8 cellular contexts compared by ENCODE assay signal in genomic region chr6:12637960-12638641, GRCh38.
A peak's percentile ranks its signal among the peaks of the same experiment; 100 is the strongest.
DNase-seq lines count a peak whose midpoint lies in the region; ATAC-seq, FAIRE-seq and TF ChIP-seq lines count a peak whose summit lies in the region.

No MANE protein-coding gene starts in this region.

- no peaks in the 10 kb centered on the region for H4K20me1 ChIP-seq in endothelial cell of umbilical vein (replicated peaks; ENCODE audit: control insufficient read depth, extremely low read depth, insufficient read depth, low read length)

- POLR2A ChIA-PET in endothelial cell of umbilical vein (lab: Charles Lee): no interaction called here

- WGBS in testis, 2 donors: 35 to 41% methylated on average over 7 of the region's 7 CpGs

- peak; percentile 72 for ATAC-seq in GM21390 (IDR thresholded peaks at IDR 0.05; ENCODE audit: unreplicated experiment)
- ATAC-seq in mucosa of descending colon: peak; percentile 61

- no peak overlapping the region for H2AFZ ChIP-seq in endothelial cell of umbilical vein (ENCODE audit: low read depth, low read length)

- no peak overlapping the region for H3K4me2 ChIP-seq in endothelial cell of umbilical vein (ENCODE audit: insufficient read depth, low read length)

- H3K9ac ChIP-seq in endothelial cell of umbilical vein (replicated peaks; ENCODE audit: extremely low read depth, insufficient read depth, low read length): no peak overlapping the region

- TF ChIP-seq CTCF in endothelial cell of umbilical vein (IDR thresholded peaks at IDR 0.05; ENCODE audit: extremely low read depth in 1 of 2, insufficient read depth in 1 of 2, low read depth in 1 of 2, low read length in 2 of 2): peak; percentile 78 to 81
- peak; percentile 13 for TF ChIP-seq CTCF in mucosa of descending colon (IDR thresholded peaks at IDR 0.05)
- peak; percentile 54 to 60 (median 54) for TF ChIP-seq CTCF in testis (IDR thresholded peaks at IDR 0.05)

- no peaks in the 10 kb centered on the region for H3K79me2 ChIP-seq in endothelial cell of umbilical vein (ENCODE audit: control insufficient read depth, insufficient read depth, low read length)

- H3K4me3 ChIP-seq in endothelial cell of umbilical vein (replicated peaks in 1 of 3; ENCODE audit: insufficient read depth in 1 of 3, low read depth in 1 of 3, low read length in 3 of 3) (no peak overlapping the region), mucosa of descending colon (no peak overlapping the region), testis (no peak overlapping the region)

- TF ChIP-seq POLR2A in endothelial cell of umbilical vein (IDR thresholded peaks at IDR 0.05; ENCODE audit: low read depth, low read length) (no peak), testis (IDR thresholded peaks at IDR 0.05) (no peak)

- H3K9me3 ChIP-seq in endothelial cell of umbilical vein (replicated peaks; ENCODE audit: control insufficient read depth, insufficient read depth, low read length) (no peaks in the 10 kb centered on the region), mucosa of descending colon (no peaks in the 10 kb centered on the region), testis (no peaks in the 10 kb centered on the region)

- intact Hi-C loops in endothelial cell of umbilical vein (cut with micrococcal nuclease): loop anchor here (1.0 to 10.0 kb wide), 5 partner anchors 206 to 977 kb away; partner anchors contain the start of gene NOL7
- intact Hi-C loops in mucosa of descending colon (cut with DNase I, micrococcal nuclease): no loop called here
- intact Hi-C loops in testis (cut with DNase I; ENCODE audit: low total_unique reads): no loop called here

- H3K36me3 ChIP-seq in endothelial cell of umbilical vein (ENCODE audit: control insufficient read depth in 2 of 2, extremely low read depth in 1 of 2, insufficient read depth in 2 of 2, low read length in 2 of 2) (no peaks in the 10 kb centered on the region), mucosa of descending colon (ENCODE audit: low read depth) (no peaks in the 10 kb centered on the region), testis (ENCODE audit: low read depth, missing control alignments) (no peaks in the 10 kb centered on the region)

- H3K27ac ChIP-seq in endothelial cell of umbilical vein (ENCODE audit: insufficient read depth, low read depth, low read length) (no peak overlapping the region), testis (no peak overlapping the region)

- H3K27me3 ChIP-seq in endothelial cell of umbilical vein (ENCODE audit: control insufficient read depth in 2 of 2, insufficient read depth in 2 of 2, low read length in 2 of 2) (peaks cover 0 to 2% of the 10 kb centered on the region in 2 experiments), testis (no peaks in the 10 kb centered on the region)

- dilution Hi-C loops in endothelial cell of umbilical vein (cut with MboI; ENCODE audit: extremely low pct_ligation_motif_present, low sequenced_read_pairs): no loop called here

- DNase-seq in Daoy (ENCODE audit: low read depth) (peak; percentile 88), M059J (ENCODE audit: low read depth) (peak; percentile 90), UCSD-AML1 (lab: John Stamatoyannopoulos, UW; ENCODE audit: unreplicated experiment) (peak; percentile 65), endothelial cell of umbilical vein (ENCODE audit: low read depth, low spot score) (peak; percentile 67), mucosa of descending colon (peak in 2 of 3 donors; percentile 48 to 54), testis (peak; percentile 71), T1000 (lab: John Stamatoyannopoulos, UW) (no peak)

- FAIRE-seq in endothelial cell of umbilical vein (lab: Jason Lieb, UNC): peak; percentile 72

- H3K9me1 ChIP-seq in endothelial cell of umbilical vein (replicated peaks; ENCODE audit: control insufficient read depth, extremely low read depth, insufficient read depth, low read length): no peaks in the 10 kb centered on the region

- BruUV-seq in endothelial cell of umbilical vein (replicated peaks; lab: Mats Ljungman, UMichigan): no TSS peak

- H3K4me1 ChIP-seq in endothelial cell of umbilical vein (ENCODE audit: control insufficient read depth, extremely low read depth, insufficient read depth, low read length) (no peaks in the 10 kb centered on the region), mucosa of descending colon (ENCODE audit: low read depth) (no peaks in the 10 kb centered on the region), testis (no peaks in the 10 kb centered on the region)

- CTCF ChIA-PET in endothelial cell of umbilical vein (lab: Charles Lee): interaction anchor here (0.6 to 2.4 kb wide), 26 partner anchors 8 to 1063 kb away, joined by 3 to 84 read pairs (median 4); partner anchors contain the start of genes EDN1 and TBC1D7

TF ChIP-seq in endothelial cell of umbilical vein, 7 proteins besides CTCF, POLR2A, EP300 and RAD21:
- TF ChIP-seq JUN (IDR thresholded peaks at IDR 0.05; ENCODE audit: borderline replicate concordance, insufficient read depth, insufficient read length, low read depth): peak; percentile 89
- TF ChIP-seq EZH2 (IDR thresholded peaks at IDR 0.05; ENCODE audit: borderline replicate concordance, low read depth, low read length, severe bottlenecking): no peak
- TF ChIP-seq FOS (IDR thresholded peaks at IDR 0.05; ENCODE audit: borderline replicate concordance, insufficient read depth, low read length): peak; percentile 67
- TF ChIP-seq GATA2 (IDR thresholded peaks at IDR 0.05; ENCODE audit: insufficient read depth, insufficient read length, low read depth, low read length): no peak
- TF ChIP-seq POLR2AphosphoS5 (IDR thresholded peaks at IDR 0.05; ENCODE audit: insufficient read depth, low read depth, low read length): no peak
- no peak for TF ChIP-seq MAX (IDR thresholded peaks at IDR 0.05; ENCODE audit: insufficient read depth, insufficient read length)

Comparison
In these comparisons a context has a peak if more than half of its experiments do, and no peak if none do; other contexts are left out.
1. CTCF ChIP-seq: peak in every context shown above with its lines; median percentile 80 in endothelial cell of umbilical vein; 54 in testis; 13 in mucosa of descending colon.